8 cellular contexts compared by ENCODE assay signal in the genomic region with DNA sequence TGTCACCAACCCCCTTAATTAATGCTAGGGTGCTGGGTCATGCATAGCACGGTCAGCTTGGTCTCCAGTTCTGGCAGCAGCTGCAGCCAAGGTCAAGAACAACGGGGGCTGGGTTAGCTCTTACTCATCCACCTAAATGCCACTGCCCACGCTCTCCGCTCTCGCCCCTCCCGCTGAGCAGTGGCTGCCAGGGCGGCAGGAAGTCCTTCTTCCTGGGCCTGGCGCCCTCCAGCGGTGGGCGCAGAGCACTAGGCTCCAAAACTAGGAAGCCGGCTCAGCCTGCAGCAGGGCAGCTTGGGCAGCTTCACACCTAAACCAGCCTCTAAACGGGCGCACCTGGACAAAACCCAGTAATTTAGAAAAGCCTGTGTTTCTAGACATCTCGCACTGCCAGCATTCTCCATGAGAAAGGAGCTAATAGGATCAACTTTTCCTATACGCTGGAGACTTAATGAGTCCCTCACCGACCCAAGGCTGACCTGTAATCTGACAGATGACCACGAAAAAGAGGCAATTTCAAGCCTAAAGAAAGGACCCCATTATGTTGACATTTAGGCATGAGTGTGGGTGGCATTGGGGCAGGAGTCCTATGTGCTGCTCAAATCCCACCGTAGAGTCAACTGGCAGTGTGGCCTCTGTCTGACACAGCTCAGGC.
A peak's percentile ranks its signal among the peaks of the same experiment; 100 is the strongest.
DNase-seq lines count a peak whose midpoint lies in the region; ATAC-seq and FAIRE-seq lines count a peak whose summit lies in the region.

No MANE protein-coding gene starts in this region.

- peaks cover 9% of the 10 kb centered on the region for H3K4me1 ChIP-seq in BLaER1

- peak overlapping the region; percentile 29; the same call in 1 of the 2 replicates for H3K4me2 ChIP-seq in BLaER1

- no peaks in the 10 kb centered on the region for H3K27me3 ChIP-seq in BLaER1

- H3K4me3 ChIP-seq in BLaER1, result no peak overlapping the region

- peak; percentile 67 for ATAC-seq in GM19452 (IDR thresholded peaks at IDR 0.05; ENCODE audit: unreplicated experiment)

- H4K20me1 ChIP-seq in BLaER1, result no peaks in the 10 kb centered on the region

- no peak overlapping the region for H3K27ac ChIP-seq in BLaER1

- H3K36me3 ChIP-seq in BLaER1, result no peaks in the 10 kb centered on the region

- no peak for FAIRE-seq in RCC 7860 (lab: Jason Lieb, UNC)

- H3K9ac ChIP-seq in BLaER1, result no peak overlapping the region

- H3K9me3 ChIP-seq in BLaER1, result peaks cover 6% of the 10 kb centered on the region; the same call in 1 of the 2 replicates

- DNase-seq in KG1 (lab: John Stamatoyannopoulos, UW) (peak; percentile 5), RCC 7860 (ENCODE audit: low spot score) (peak; percentile 56), fibroblast of the conjunctiva (ENCODE audit: low read depth) (peak; percentile 47), non-pigmented ciliary epithelial cell (ENCODE audit: low read depth) (peak; percentile 22), superior temporal gyrus (ENCODE audit: extremely low spot score) (peak; percentile 81)
- DNase-seq in activated T-helper 1 cell treated with anti-CD3 and anti-CD28 coated beads, Interleukin-2, amount 50 U/mL, for 16 hours (ENCODE audit: low read depth in 1 of 2, low spot score in 1 of 2), result peak; percentile 20 to 47

Comparison
In these comparisons a context has a peak if more than half of its experiments do, and no peak if none do; other contexts are left out.
1. DNase-seq: peak in every context shown above with its lines; median percentile 81 in superior temporal gyrus; 56 in RCC 7860; 47 in fibroblast of the conjunctiva; 34 in activated T-helper 1 cell treated with anti-CD3 and anti-CD28 coated beads, Interleukin-2, amount 50 U/mL, for 16 hours; 22 in non-pigmented ciliary epithelial cell; 5 in KG1.